ENCODE assay signal across 8 cellular contexts in the genomic region with DNA sequence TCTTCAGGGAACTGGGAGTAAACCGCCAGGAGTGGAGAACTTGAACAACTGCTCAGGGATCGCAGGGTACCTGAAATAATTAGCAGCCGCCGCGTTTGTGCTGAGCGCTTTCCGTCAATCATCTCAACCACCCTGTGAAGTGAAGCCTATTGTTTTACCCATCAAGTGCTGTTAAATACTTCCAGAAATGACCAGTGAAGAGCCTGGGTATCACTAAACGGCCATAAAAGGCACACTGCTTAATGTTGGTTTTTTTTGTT. TPM values are rescaled to one million over a fixed set of nuclear protein-coding genes. Genes with fewer than 3 reads are reported as not detected.
A peak's percentile ranks its signal among the peaks of the same experiment; 100 is the strongest.
DNase-seq lines count a peak whose midpoint lies in the region; ATAC-seq and TF ChIP-seq lines count a peak whose summit lies in the region.

No MANE protein-coding gene starts in this region.

- H3K27ac ChIP-seq in KMS-11 (peak overlapping the region; percentile 92), brain microvascular endothelial cell (peak overlapping the region; percentile 96), mesodermal cell (ENCODE audit: low read depth, low read length, severe bottlenecking) (no peak overlapping the region)

- H3K4me2 ChIP-seq in KMS-11, result peak overlapping the region; percentile 94

- peak overlapping the region; percentile 92 for H3K9ac ChIP-seq in KMS-11

- H4K20me1 ChIP-seq in KMS-11 (ENCODE audit: insufficient read depth), result peaks cover 4% of the 10 kb centered on the region; the same call in 1 of the 2 replicates

- DNase-seq in brain microvascular endothelial cell (no peak), GF-D8 (lab: John Stamatoyannopoulos, UW) (no peak), HuH-7 (ENCODE audit: low spot score) (no peak), retina (no peak)

- peak; percentile 13 for ATAC-seq in GM18867 (IDR thresholded peaks at IDR 0.05; ENCODE audit: unreplicated experiment)
- no peak for ATAC-seq in HG03565 (IDR thresholded peaks at IDR 0.05; ENCODE audit: unreplicated experiment)

- H3K36me3 ChIP-seq in KMS-11 (ENCODE audit: insufficient read depth), result no peaks in the 10 kb centered on the region
- H3K36me3 ChIP-seq in brain microvascular endothelial cell (replicated peaks), result peaks cover 18% of the 10 kb centered on the region
- peaks cover 22% of the 10 kb centered on the region for H3K36me3 ChIP-seq in mesodermal cell (ENCODE audit: control insufficient read depth, insufficient read depth, low read length)

- H3K4me3 ChIP-seq in KMS-11 (IDR thresholded peaks at IDR 0.05; ENCODE audit: insufficient read depth, low read depth, low read length), result no peak overlapping the region
- peak overlapping the region; percentile 94 for H3K4me3 ChIP-seq in brain microvascular endothelial cell (ENCODE audit: low read depth, low read length)
- H3K4me3 ChIP-seq in mesodermal cell (ENCODE audit: extremely low read depth, insufficient read depth, low read length, poor library complexity, severe bottlenecking), result peak overlapping the region; percentile 80

- in situ Hi-C loops in brain microvascular endothelial cell (cut with HindIII; ENCODE audit: low pct_ligation_motif_present, low sequenced_read_pairs), result no loop called here

- WGBS in mesodermal cell (ENCODE audit: insufficient coverage in 2 of 2), 2 experiments, result 49 to 67% methylated on average over 6 to 7 of the region's 8 CpGs

- no peaks in the 10 kb centered on the region for H3K27me3 ChIP-seq in KMS-11 (ENCODE audit: insufficient read depth, low read depth)
- H3K27me3 ChIP-seq in brain microvascular endothelial cell (replicated peaks), result no peaks in the 10 kb centered on the region

- H3K4me1 ChIP-seq in KMS-11 (ENCODE audit: low read depth, poor library complexity, severe bottlenecking), result peaks cover 54% of the 10 kb centered on the region
- H3K4me1 ChIP-seq in mesodermal cell (ENCODE audit: control insufficient read depth, insufficient read depth, low read length, poor library complexity, severe bottlenecking), result peaks cover 18% of the 10 kb centered on the region

- H2AFZ ChIP-seq in KMS-11 (ENCODE audit: low read depth), result 0 out of 2 replicates have a peak overlapping the region, but pooled peaks have one; percentile 75

- H3K9me3 ChIP-seq in mesodermal cell (ENCODE audit: control insufficient read depth, low read length), result peaks cover 3% of the 10 kb centered on the region

- H3K79me2 ChIP-seq in KMS-11 (ENCODE audit: insufficient read depth, low read depth), result peaks cover 51% of the 10 kb centered on the region

- TF ChIP-seq CTCF in KMS-11 (conservative IDR thresholded peaks at IDR 0.05; ENCODE audit: low read depth, low read length) (no peak), brain microvascular endothelial cell (IDR thresholded peaks at IDR 0.05; ENCODE audit: low read depth, low read length, missing control alignments) (no peak)

RNA-seq across cellular contexts. Expression of a gene that starts 1.1 kb away (rescaled TPM):
- 248 TPM for polyA plus RNA-seq in mesodermal cell (2013, experiment 1 of 2)
- 222 TPM for polyA plus RNA-seq in mesodermal cell (2013, experiment 2 of 2)

RNA-seq across cellular contexts. Expression of a gene that starts 34.5 kb away (rescaled TPM):
- polyA plus RNA-seq in mesodermal cell (2013, experiment 1 of 2), result 1.1 TPM
- not detected for polyA plus RNA-seq in mesodermal cell (2013, experiment 2 of 2)

RNA-seq across cellular contexts. Expression of a gene that starts 39.2 kb away (rescaled TPM):
- 23.6 TPM for polyA plus RNA-seq in mesodermal cell (2013, experiment 1 of 2)
- polyA plus RNA-seq in mesodermal cell (2013, experiment 2 of 2), result 26.1 TPM
